ENCODE assay signal across 17 cellular contexts in the genomic region with DNA sequence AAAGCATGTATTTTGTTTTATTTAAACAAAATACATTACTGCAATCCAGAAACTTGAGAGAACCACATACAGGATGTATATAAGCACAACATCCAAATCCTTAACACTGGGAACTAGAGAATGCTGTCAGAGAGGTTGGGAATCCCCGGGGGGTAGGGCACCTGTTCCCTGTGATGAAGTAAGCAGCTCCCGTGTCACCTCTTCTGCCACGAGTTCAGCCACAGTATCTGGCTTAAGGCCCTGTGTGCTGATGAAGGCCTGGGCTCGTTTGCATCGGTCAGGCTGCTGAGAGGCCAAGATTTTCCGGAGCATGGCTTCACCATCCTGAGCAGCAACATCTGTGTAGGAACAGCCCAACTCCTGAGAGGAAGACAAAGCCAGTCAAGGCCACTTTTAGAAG.
"Had no signal": no experiment of that assay in that cellular context is flagged by ENCODE, and none has a peak within 500 bp of the region (broad histone marks: within the 10 kb centered on the region; RNA-seq: fewer than 3 reads in every experiment).

No MANE protein-coding gene starts in this region.

- DNase-seq: effector memory CD4-positive, alpha-beta T cell; heart right ventricle; hypothalamus; kidney glomerular epithelial cell; mammary epithelial cell; natural killer cell; nucleus accumbens; pancreas; retina; right lobe of liver; stimulated activated CD4-positive, alpha-beta T cell treated with anti-CD3 and anti-CD28 coated beads, Interleukin-2, amount 100 ng/mL, for 24 hours; stimulated activated CD4-positive, alpha-beta T cell treated with anti-CD3 and anti-CD28 coated beads, Interleukin-4, amount 100 ng/mL, for 4 hours; stimulated activated naive CD4-positive, alpha-beta T cell treated with Interleukin-2 at 50 U/mL for 16 hours; trophoblast cell had no signal

- H3K36me3 ChIP-seq: prostate gland had no signal

- H3K27ac ChIP-seq: heart right ventricle, pancreas, prostate gland, right lobe of liver had no signal

- H3K4me1 ChIP-seq: pancreas, prostate gland, right lobe of liver had no signal

- H3K4me3 ChIP-seq: heart right ventricle, pancreas, prostate gland, right lobe of liver had no signal

- H3K9me3 Mint-ChIP-seq: natural killer cell had no signal

- ATAC-seq: esophagus mucosa, heart right ventricle, natural killer cell had no signal

- H3K27me3 ChIP-seq: heart right ventricle, pancreas, right lobe of liver had no signal

- H3K4me1 Mint-ChIP-seq: neural crest cell had no signal

- H3K9me3 ChIP-seq: heart right ventricle, pancreas, prostate gland, right lobe of liver had no signal

- H3K4me3 Mint-ChIP-seq: natural killer cell, neural crest cell had no signal

- H3K36me3 Mint-ChIP-seq: natural killer cell had no signal
